In genomic region chr7:130935564-130936157, GRCh38 we compare ENCODE assay signal across 20 cellular contexts.
DNase-seq lines count a peak whose midpoint lies in the region; ATAC-seq, FAIRE-seq and TF ChIP-seq lines count a peak whose summit lies in the region.
"Had no signal": no experiment of that assay in that cellular context is flagged by ENCODE, and none has a peak within 500 bp of the region (broad histone marks: within the 10 kb centered on the region; RNA-seq: fewer than 3 reads in every experiment).

No MANE protein-coding gene starts in this region.

- DNase-seq in activated CD4-positive, alpha-beta T cell treated with anti-CD3 and anti-CD28 coated beads, Interleukin-2, amount 10 ng/mL, durations not matched to agents 7 days and 5 days, result no peak
- DNase-seq in activated CD4-positive, alpha-beta T cell treated with anti-CD3 and anti-CD28 coated beads for 4 hours, result no peak
- no peak for DNase-seq in activated naive CD8-positive, alpha-beta T cell treated with anti-CD3 and anti-CD28 coated beads, Interleukin-2, amount 10 ng/mL, durations not matched to agents 7 days and 5 days
- DNase-seq in natural killer cell (no peak), SHP77 treated with DMSO at 0.1 percent for 48 hours (lab: John Stamatoyannopoulos, UW) (no peak), D721Med (ENCODE audit: insufficient read length, low spot score) (no peak), SK-N-DZ (ENCODE audit: low spot score) (no peak)
- DNase-seq: ACHN; aorta; COR-L47; dermis blood vessel endothelial cell; GF-D8; NCI-H2029; NCI-H69; stimulated activated CD4-positive, alpha-beta T cell treated with anti-CD3 and anti-CD28 coated beads, Interleukin-4, amount 100 ng/mL, for 1 hour; T1000 had no signal

- H3K4me3 Mint-ChIP-seq in activated CD4-positive, alpha-beta T cell treated with anti-CD3 and anti-CD28 coated beads, Interleukin-2, amount 10 ng/mL, durations not matched to agents 7 days and 5 days, result no peak overlapping the region
- no peak overlapping the region for H3K4me3 Mint-ChIP-seq in activated naive CD8-positive, alpha-beta T cell treated with anti-CD3 and anti-CD28 coated beads, Interleukin-2, amount 10 ng/mL, durations not matched to agents 7 days and 5 days
- H3K4me3 Mint-ChIP-seq in natural killer cell, result peak overlapping the region; percentile 1
- H3K4me3 Mint-ChIP-seq: nephron had no signal

- CTCF ChIA-PET in activated CD4-positive, alpha-beta T cell treated with anti-CD3 and anti-CD28 coated beads, Interleukin-2, amount 10 ng/mL, durations not matched to agents 7 days and 5 days (lab: Charles Lee), result interaction anchor here (0.9 to 6.3 kb wide), 4 partner anchors 13 to 39 kb away, joined by 3 to 18 read pairs (median 4); no protein-coding TSS in a partner anchor

- intact Hi-C loops in natural killer cell (cut with micrococcal nuclease), result no loop called here

- TF ChIP-seq POLR2A in GM19193 (IDR thresholded peaks at IDR 0.05; ENCODE audit: extremely low read depth, insufficient read depth, insufficient read length), result peak; percentile 16

- TF ChIP-seq CTCF in natural killer cell (IDR thresholded peaks at IDR 0.05), result no peak
- TF ChIP-seq CTCF in D721Med (IDR thresholded peaks at IDR 0.05; ENCODE audit: insufficient read depth, missing control alignments), result no peak

- peaks cover 58% of the 10 kb centered on the region for H3K36me3 Mint-ChIP-seq in activated CD4-positive, alpha-beta T cell treated with anti-CD3 and anti-CD28 coated beads, Interleukin-2, amount 10 ng/mL, durations not matched to agents 7 days and 5 days (ENCODE audit: low read depth)
- peaks cover 38% of the 10 kb centered on the region for H3K36me3 Mint-ChIP-seq in activated naive CD8-positive, alpha-beta T cell treated with anti-CD3 and anti-CD28 coated beads, Interleukin-2, amount 10 ng/mL, durations not matched to agents 7 days and 5 days
- no peaks in the 10 kb centered on the region for H3K36me3 Mint-ChIP-seq in natural killer cell

- ATAC-seq in activated naive CD8-positive, alpha-beta T cell treated with anti-CD3 and anti-CD28 coated beads, Interleukin-2, amount 10 ng/mL, durations not matched to agents 7 days and 5 days (ENCODE audit: low read depth), result no peak
- no peak for ATAC-seq in natural killer cell

- H3K9me3 Mint-ChIP-seq in activated CD4-positive, alpha-beta T cell treated with anti-CD3 and anti-CD28 coated beads, Interleukin-2, amount 10 ng/mL, durations not matched to agents 7 days and 5 days, result no peaks in the 10 kb centered on the region
- no peaks in the 10 kb centered on the region for H3K9me3 Mint-ChIP-seq in activated naive CD8-positive, alpha-beta T cell treated with anti-CD3 and anti-CD28 coated beads, Interleukin-2, amount 10 ng/mL, durations not matched to agents 7 days and 5 days
- no peaks in the 10 kb centered on the region for H3K9me3 Mint-ChIP-seq in natural killer cell
- H3K9me3 Mint-ChIP-seq: nephron had no signal

- POLR2A ChIA-PET in activated CD4-positive, alpha-beta T cell treated with anti-CD3 and anti-CD28 coated beads, Interleukin-2, amount 10 ng/mL, durations not matched to agents 7 days and 5 days (lab: Charles Lee), result no interaction called here
- POLR2A ChIA-PET in activated naive CD8-positive, alpha-beta T cell treated with anti-CD3 and anti-CD28 coated beads, Interleukin-2, amount 10 ng/mL, durations not matched to agents 7 days and 5 days (lab: Charles Lee), result no interaction called here

- no peak for FAIRE-seq in D721Med (lab: Jason Lieb, UNC)
- FAIRE-seq: GM19239, urothelium cell line had no signal

- H3K27me3 Mint-ChIP-seq in activated CD4-positive, alpha-beta T cell treated with anti-CD3 and anti-CD28 coated beads, Interleukin-2, amount 10 ng/mL, durations not matched to agents 7 days and 5 days, result no peaks in the 10 kb centered on the region
- H3K27me3 Mint-ChIP-seq in activated naive CD8-positive, alpha-beta T cell treated with anti-CD3 and anti-CD28 coated beads, Interleukin-2, amount 10 ng/mL, durations not matched to agents 7 days and 5 days, result no peaks in the 10 kb centered on the region
- H3K27me3 Mint-ChIP-seq in natural killer cell (ENCODE audit: low read depth in 2 of 2), result no peaks in the 10 kb centered on the region

- peak overlapping the region; percentile 77 for H3K27ac Mint-ChIP-seq in activated CD4-positive, alpha-beta T cell treated with anti-CD3 and anti-CD28 coated beads, Interleukin-2, amount 10 ng/mL, durations not matched to agents 7 days and 5 days
- peak overlapping the region; percentile 21 for H3K27ac Mint-ChIP-seq in activated naive CD8-positive, alpha-beta T cell treated with anti-CD3 and anti-CD28 coated beads, Interleukin-2, amount 10 ng/mL, durations not matched to agents 7 days and 5 days
- H3K27ac Mint-ChIP-seq in natural killer cell, result peak overlapping the region; percentile 56 to 70
- H3K27ac Mint-ChIP-seq: nephron had no signal

- H3K4me1 Mint-ChIP-seq in activated CD4-positive, alpha-beta T cell treated with anti-CD3 and anti-CD28 coated beads, Interleukin-2, amount 10 ng/mL, durations not matched to agents 7 days and 5 days, result peaks cover 68% of the 10 kb centered on the region
- peaks cover 52% of the 10 kb centered on the region for H3K4me1 Mint-ChIP-seq in activated naive CD8-positive, alpha-beta T cell treated with anti-CD3 and anti-CD28 coated beads, Interleukin-2, amount 10 ng/mL, durations not matched to agents 7 days and 5 days
- H3K4me1 Mint-ChIP-seq in natural killer cell, result peaks cover 69 to 76% of the 10 kb centered on the region in 2 donors
- H3K4me1 Mint-ChIP-seq: nephron had no signal

Comparison
In these comparisons a context has a peak if more than half of its experiments do, and no peak if none do; other contexts are left out.
1. H3K27ac Mint-ChIP-seq: peak in every context shown above with its lines; median percentile 77 in activated CD4-positive, alpha-beta T cell treated with anti-CD3 and anti-CD28 coated beads, Interleukin-2, amount 10 ng/mL, durations not matched to agents 7 days and 5 days; 63 in natural killer cell; 21 in activated naive CD8-positive, alpha-beta T cell treated with anti-CD3 and anti-CD28 coated beads, Interleukin-2, amount 10 ng/mL, durations not matched to agents 7 days and 5 days.